Comparison of ENCODE assay signal across 1 cellular context in the genomic region with DNA sequence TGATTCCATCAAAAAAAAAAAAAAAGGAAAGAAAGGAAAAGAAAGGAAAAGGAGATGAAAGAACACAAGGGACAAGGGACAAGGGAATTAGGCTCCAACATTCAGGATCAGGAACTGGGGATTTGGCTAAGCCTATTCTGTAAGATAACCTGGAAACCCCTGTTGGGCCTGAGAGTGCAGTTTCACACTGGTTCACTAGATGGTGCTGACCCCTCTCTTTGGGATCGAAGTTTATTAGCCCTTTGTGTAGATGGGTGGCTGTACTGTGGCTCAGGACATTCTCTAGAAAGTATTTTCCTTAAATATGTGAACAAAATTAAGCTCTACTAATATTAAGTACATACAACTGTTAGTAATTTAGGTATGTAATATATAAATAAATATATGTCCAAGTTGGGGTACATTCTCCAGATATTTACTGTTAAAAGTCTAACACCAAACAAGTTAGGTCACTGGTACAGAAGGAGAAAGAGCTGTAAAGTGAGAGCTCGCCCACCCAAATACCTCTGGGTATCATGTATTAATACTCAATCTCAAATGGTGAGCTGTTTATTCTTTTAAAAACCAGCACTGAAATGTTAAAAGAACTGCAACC.
TF ChIP-seq lines count a peak whose summit lies in the region.

No MANE protein-coding gene starts in this region.

TF ChIP-seq in endothelial cell of umbilical vein, 7 proteins besides CTCF, POLR2A, EP300 and RAD21 (continued from another document):
- TF ChIP-seq, protein P1, sequence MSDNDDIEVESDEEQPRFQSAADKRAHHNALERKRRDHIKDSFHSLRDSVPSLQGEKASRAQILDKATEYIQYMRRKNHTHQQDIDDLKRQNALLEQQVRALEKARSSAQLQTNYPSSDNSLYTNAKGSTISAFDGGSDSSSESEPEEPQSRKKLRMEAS (IDR thresholded peaks at IDR 0.05; ENCODE audit: insufficient read depth, insufficient read length), result no peak
